ENCODE assay signal across 22 cellular contexts in the genomic region with DNA sequence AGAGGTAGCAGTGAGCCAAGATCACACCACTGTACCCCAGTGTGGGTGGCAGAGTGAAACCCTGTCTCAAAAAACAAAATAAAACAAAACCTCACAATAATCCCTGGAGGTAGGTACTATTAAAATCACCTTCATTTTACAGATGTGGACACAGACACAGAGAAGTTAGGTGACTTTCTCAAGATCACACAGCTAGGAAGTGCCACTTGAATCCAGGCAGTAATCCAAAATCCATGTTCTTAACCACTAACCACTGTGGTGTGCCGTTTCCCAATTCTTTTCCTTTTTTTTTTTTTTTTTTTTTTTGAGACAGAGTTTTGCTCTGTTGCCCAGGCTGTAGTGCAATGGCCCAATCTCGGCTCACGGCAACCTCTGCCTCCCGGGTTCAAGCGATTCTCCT. TPM values are rescaled to one million over a fixed set of nuclear protein-coding genes. Genes with fewer than 3 reads are reported as not detected.
A peak's percentile ranks its signal among the peaks of the same experiment; 100 is the strongest.
DNase-seq lines count a peak whose midpoint lies in the region; ATAC-seq and TF ChIP-seq lines count a peak whose summit lies in the region.
"Had no signal": no experiment of that assay in that cellular context is flagged by ENCODE, and none has a peak within 500 bp of the region (broad histone marks: within the 10 kb centered on the region; RNA-seq: fewer than 3 reads in every experiment).

No MANE protein-coding gene starts in this region.

- no peak for ATAC-seq in GM18511 (IDR thresholded peaks at IDR 0.05; ENCODE audit: unreplicated experiment)
- ATAC-seq in HG03045 (IDR thresholded peaks at IDR 0.05; ENCODE audit: unreplicated experiment): no peak
- no peak for ATAC-seq in HG02759 (IDR thresholded peaks at IDR 0.05; ENCODE audit: unreplicated experiment)
- ATAC-seq: HCT116; naive thymus-derived CD8-positive, alpha-beta T cell; sciatic nerve; T-cell had no signal

- H3K27ac ChIP-seq in breast epithelium (peak overlapping the region; percentile 60 to 73), temporal lobe (ENCODE audit: low read depth, low read length) (peak overlapping the region; percentile 44)

- no peaks in the 10 kb centered on the region for H3K4me1 ChIP-seq in breast epithelium

- no peaks in the 10 kb centered on the region for H3K36me3 ChIP-seq in breast epithelium
- H3K36me3 ChIP-seq: tibial nerve had no signal

- H3K9me3 ChIP-seq in breast epithelium: no peaks in the 10 kb centered on the region
- H3K9me3 ChIP-seq: tibial nerve had no signal

- H3K27me3 ChIP-seq in breast epithelium: no peaks in the 10 kb centered on the region

- TF ChIP-seq POLR2A in breast epithelium (IDR thresholded peaks at IDR 0.05): no peak

- TF ChIP-seq CTCF in breast epithelium (IDR thresholded peaks at IDR 0.05) (no peak), fibroblast of pulmonary artery (IDR thresholded peaks at IDR 0.05; ENCODE audit: low read length, missing control alignments) (no peak)

- intact Hi-C loops in breast epithelium (cut with DNase I; ENCODE audit: low total_unique reads): loop anchor here (10.0 kb wide), 1 partner anchor 88 kb away; a partner anchor contains a TSS

- DNase-seq in H4 (ENCODE audit: low spot score): peak; percentile 64
- no peak for DNase-seq in breast epithelium (ENCODE audit: low spot score in 2 of 2)
- peak; percentile 59 for DNase-seq in fibroblast of pulmonary artery (ENCODE audit: low read depth)
- DNase-seq in COR-L47 (lab: John Stamatoyannopoulos, UW): no peak
- DNase-seq: activated CD4-positive, alpha-beta T cell treated with anti-CD3 and anti-CD28 coated beads for 4 hours; activated naive CD8-positive, alpha-beta T cell treated with anti-CD3 and anti-CD28 coated beads, Interleukin-2, amount 10 ng/mL, durations not matched to agents 7 days and 5 days; AML-193; DMS79; kidney glomerular epithelial cell; naive thymus-derived CD8-positive, alpha-beta T cell; NCI-H69; OCI-M1; SHP77; T-cell had no signal

- H3K4me3 ChIP-seq in breast epithelium: no peak overlapping the region
- H3K4me3 ChIP-seq in fibroblast of pulmonary artery (replicated peaks; ENCODE audit: low read depth, low read length): no peak overlapping the region
- H3K4me3 ChIP-seq: tibial nerve had no signal

RNA-seq across cellular contexts. Expression of a gene that starts 9.0 kb away (rescaled TPM):
- total RNA-seq in H4 (2014; rRNA removed; shearing (Covaris generic)): not detected in 2 replicates
- total RNA-seq in breast epithelium (10 to 100 TPM; 39.1 to 83.2 (median 51.2) TPM), temporal lobe (1.2 TPM)
- total RNA-seq: activated naive CD8-positive, alpha-beta T cell treated with anti-CD3 and anti-CD28 coated beads, Interleukin-2, amount 10 ng/mL, durations not matched to agents 7 days and 5 days had no signal

RNA-seq across cellular contexts. Expression of a gene that starts 17.2 kb away (rescaled TPM):
- 1.1 TPM in 1 of 2 replicates, not detected in the other for total RNA-seq in H4 (2014; rRNA removed; shearing (Covaris generic))
- 100 to 1,000 TPM in 2 of 3 donors, 10 to 100 TPM in 1; 17.1 to 639 (median 492) TPM for total RNA-seq in breast epithelium
- 60.0 TPM for total RNA-seq in temporal lobe

RNA-seq across cellular contexts. Expression of a gene that starts 23.1 kb away (rescaled TPM):
- 5.1 and 7.2 TPM in 2 replicates for total RNA-seq in H4 (2014; rRNA removed; shearing (Covaris generic))
- total RNA-seq in breast epithelium (not detected), temporal lobe (35.4 TPM)
- total RNA-seq: naive thymus-derived CD8-positive, alpha-beta T cell; sciatic nerve; T-cell; tibial nerve had no signal

RNA-seq across cellular contexts. Expression of a gene that starts 56.9 kb away (rescaled TPM):
- total RNA-seq in H4 (2014; rRNA removed; shearing (Covaris generic)): 2.7 TPM in 1 of 2 replicates, not detected in the other
- total RNA-seq in breast epithelium (10 to 100 TPM in 2 of 3 donors, 1 to 10 TPM in 1; 3.5 to 19.3 (median 13.1) TPM), temporal lobe (1.2 TPM)
- total RNA-seq: activated naive CD8-positive, alpha-beta T cell treated with anti-CD3 and anti-CD28 coated beads, Interleukin-2, amount 10 ng/mL, durations not matched to agents 7 days and 5 days; osteocyte had no signal

Comparison
In these comparisons a context has a peak if more than half of its experiments do, and no peak if none do; other contexts are left out.
1. DNase-seq: peak in H4 (single experiment) and fibroblast of pulmonary artery (single experiment); none in breast epithelium (0 of 2) and COR-L47 (single experiment).
2. RNA of a gene that starts 9.0 kb away (total RNA-seq): 39.1 to 83.2 TPM in breast epithelium; 1.2 TPM in temporal lobe (single experiment) and not detected in H4; every median in the first group is over 10 times any median in the second.